In the genomic region with DNA sequence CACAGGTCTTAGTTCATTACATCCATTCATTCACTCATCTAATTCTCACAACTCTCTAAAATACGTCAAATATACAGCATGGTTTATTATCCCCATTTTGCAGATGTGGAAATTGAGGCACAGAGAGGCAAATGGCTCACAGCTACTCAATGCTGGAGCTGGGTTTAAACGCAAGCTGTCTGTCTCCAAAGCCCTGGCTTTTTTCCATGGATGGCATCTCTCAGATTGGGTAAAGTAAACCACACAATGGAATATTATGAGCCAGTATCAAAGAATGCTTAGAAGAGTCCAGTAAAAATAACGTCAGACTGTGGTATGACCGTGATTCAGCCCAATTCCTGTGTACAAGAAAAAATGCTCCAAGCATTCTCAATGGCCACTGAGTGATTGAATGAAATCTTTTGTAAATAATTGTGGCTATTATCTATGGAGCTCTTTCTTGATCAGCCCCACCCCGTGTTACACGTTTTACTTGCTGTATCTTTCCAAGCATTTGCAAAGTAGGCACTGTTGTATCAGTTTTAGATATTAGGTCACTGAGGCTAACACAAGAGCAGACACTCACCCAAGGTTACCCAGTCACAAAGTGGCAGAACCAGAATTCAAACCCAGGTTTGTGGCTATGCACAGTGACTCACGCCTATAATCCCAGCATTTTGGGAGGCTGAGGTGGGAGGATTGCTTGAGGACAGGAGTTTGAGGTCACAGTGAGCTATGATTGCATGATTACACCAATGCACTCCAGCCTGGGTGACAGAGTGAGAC, we compare ENCODE assay signal across 13 cellular contexts. TPM values are rescaled to one million over a fixed set of nuclear protein-coding genes. Genes with fewer than 3 reads are reported as not detected.
DNase-seq lines count a peak whose midpoint lies in the region; ATAC-seq and TF ChIP-seq lines count a peak whose summit lies in the region.
"Had no signal": no experiment of that assay in that cellular context is flagged by ENCODE, and none has a peak within 500 bp of the region (broad histone marks: within the 10 kb centered on the region; RNA-seq: fewer than 3 reads in every experiment).

No MANE protein-coding gene starts in this region.

- intact Hi-C loops in esophagus muscularis mucosa (cut with DNase I) = no loop called here

- WGBS in endodermal cell (ENCODE audit: insufficient coverage in 1 of 2, insufficient read length in 1 of 2), 2 experiments = 77 to 88% methylated on average over 6 to 7 of the region's 7 CpGs
- 68% methylated on average over 7 of the region's 7 CpGs for WGBS in esophagus muscularis mucosa
- WGBS in gastroesophageal sphincter (ENCODE audit: low coverage in 1 of 2), 2 donors = 52% methylated on average over 6 to 7 of the region's 7 CpGs

- H3K27ac ChIP-seq in layer of hippocampus (ENCODE audit: low read depth, low read length) (peak overlapping the region; percentile 77), endodermal cell (ENCODE audit: low read depth, low read length) (no peak overlapping the region), esophagus muscularis mucosa (replicated peaks in 1 of 4) (no peak overlapping the region), gastroesophageal sphincter (no peak overlapping the region)
- H3K27ac ChIP-seq: C4-2B, uterus had no signal

- H3K27ac Mint-ChIP-seq in endodermal cell = no peak overlapping the region
- H3K27ac Mint-ChIP-seq: naive B cell had no signal

- H3K36me3 ChIP-seq in endodermal cell (ENCODE audit: control insufficient read depth, insufficient read depth, low read length) (no peaks in the 10 kb centered on the region), esophagus muscularis mucosa (no peaks in the 10 kb centered on the region), gastroesophageal sphincter (no peaks in the 10 kb centered on the region)
- H3K36me3 ChIP-seq: uterus had no signal

- TF ChIP-seq EP300 in esophagus muscularis mucosa (IDR thresholded peaks at IDR 0.05) (no peak), gastroesophageal sphincter (IDR thresholded peaks at IDR 0.05) (no peak)

- H3K4me1 Mint-ChIP-seq in endodermal cell = no peaks in the 10 kb centered on the region

- H3K9me3 ChIP-seq in endodermal cell (ENCODE audit: control insufficient read depth, low read length) = no peaks in the 10 kb centered on the region
- no peaks in the 10 kb centered on the region for H3K9me3 ChIP-seq in esophagus muscularis mucosa
- no peaks in the 10 kb centered on the region for H3K9me3 ChIP-seq in gastroesophageal sphincter
- H3K9me3 ChIP-seq: uterus had no signal

- no peaks in the 10 kb centered on the region for H3K9me3 Mint-ChIP-seq in endodermal cell
- H3K9me3 Mint-ChIP-seq: naive B cell had no signal

- H3K4me1 ChIP-seq in endodermal cell (ENCODE audit: control insufficient read depth, insufficient read depth, low read length) = no peaks in the 10 kb centered on the region
- H3K4me1 ChIP-seq in esophagus muscularis mucosa = peaks cover 5 to 10% (median 7%) of the 10 kb centered on the region in 4 donors
- H3K4me1 ChIP-seq in gastroesophageal sphincter = peaks cover 0 to 4% (median 0%) of the 10 kb centered on the region in 3 donors

- no peak for TF ChIP-seq POLR2A in esophagus muscularis mucosa (IDR thresholded peaks at IDR 0.05; ENCODE audit: low read depth)
- no peak for TF ChIP-seq POLR2A in gastroesophageal sphincter (IDR thresholded peaks at IDR 0.05)

- ATAC-seq in gastroesophageal sphincter = no peak

- DNase-seq in AG08395 (ENCODE audit: low spot score) (peak; percentile 92), M059J (ENCODE audit: low read depth) (peak; percentile 100), choroid plexus epithelial cell (ENCODE audit: low read depth) (peak; percentile 90), endodermal cell (no peak), esophagus muscularis mucosa (ENCODE audit: extremely low spot score) (no peak), germinal center (ENCODE audit: low spot score) (no peak)
- DNase-seq: erythroblast, naive B cell, NCI-H2227 treated with DMSO at 0.1 percent for 48 hours, uterus had no signal

- TF ChIP-seq CTCF in choroid plexus epithelial cell (conservative IDR thresholded peaks at IDR 0.05; ENCODE audit: low read depth, low read length) (no peak), endodermal cell (conservative IDR thresholded peaks at IDR 0.05) (no peak), esophagus muscularis mucosa (IDR thresholded peaks at IDR 0.05) (no peak), gastroesophageal sphincter (IDR thresholded peaks at IDR 0.05) (no peak)

- H3K27me3 Mint-ChIP-seq in endodermal cell (ENCODE audit: insufficient read depth) = peaks cover 35% of the 10 kb centered on the region

- H3K27me3 ChIP-seq in layer of hippocampus (ENCODE audit: control insufficient read depth, insufficient read depth, low read length) (no peaks in the 10 kb centered on the region), endodermal cell (ENCODE audit: control insufficient read depth, insufficient read depth, low read length, poor library complexity, severe bottlenecking) (peaks cover 22% of the 10 kb centered on the region), esophagus muscularis mucosa (peaks cover 0 to 83% (median 10%) of the 10 kb centered on the region in 4 donors), gastroesophageal sphincter (peaks cover 92% of the 10 kb centered on the region)

- H3K4me3 ChIP-seq in choroid plexus epithelial cell (ENCODE audit: low read depth, low read length) (no peak overlapping the region), endodermal cell (ENCODE audit: low read length) (no peak overlapping the region), esophagus muscularis mucosa (no peak overlapping the region), gastroesophageal sphincter (no peak overlapping the region)
- H3K4me3 ChIP-seq: uterus had no signal

- H3K36me3 Mint-ChIP-seq in endodermal cell (ENCODE audit: low read depth) = no peaks in the 10 kb centered on the region

- H3K9ac ChIP-seq in endodermal cell (ENCODE audit: extremely low read depth, low read length, poor library complexity, severe bottlenecking) = no peak overlapping the region

- no peak overlapping the region for H3K4me3 Mint-ChIP-seq in endodermal cell
- H3K4me3 Mint-ChIP-seq: naive B cell had no signal

RNA-seq across cellular contexts. Expression of gene ACP7, which starts 5.5 kb away (rescaled TPM):
- total RNA-seq in M059J (2014; rRNA removed; shearing (Covaris generic)) = 0.89 and 1.7 TPM in 2 replicates
- total RNA-seq in endodermal cell = under 1 TPM in 1 of 2 donors, not detected in 1; 0.29 TPM
- not detected for polyA plus RNA-seq in endodermal cell (2013, experiment 1 of 2)
- polyA plus RNA-seq in endodermal cell (2013, experiment 2 of 2) = not detected
- not detected for total RNA-seq in esophagus muscularis mucosa
- under 1 TPM in 1 of 4 donors, not detected in 3; 0.08 TPM for total RNA-seq in gastroesophageal sphincter

RNA-seq across cellular contexts. Expression of gene FBXO27, which starts 46.3 kb away (rescaled TPM):
- 6.7 and 10.6 TPM in 2 replicates for total RNA-seq in M059J (2014; rRNA removed; shearing (Covaris generic))
- 10 to 100 TPM; 12.5 to 21.6 TPM for total RNA-seq in endodermal cell
- polyA plus RNA-seq in endodermal cell (2013, experiment 1 of 2) = 4.2 TPM
- 2.2 TPM for polyA plus RNA-seq in endodermal cell (2013, experiment 2 of 2)
- total RNA-seq in esophagus muscularis mucosa = 10 to 100 TPM in 2 of 4 donors, 1 to 10 TPM in 1, under 1 TPM in 1; 0.83 to 14.1 (median 7.6) TPM
- 1 to 10 TPM; 3.0 to 9.7 (median 3.8) TPM for total RNA-seq in gastroesophageal sphincter

RNA-seq across cellular contexts. Expression of gene PAK4, which starts 47.0 kb away (rescaled TPM):
- 6.1 and 10.9 TPM in 2 replicates for total RNA-seq in M059J (2014; rRNA removed; shearing (Covaris generic))
- total RNA-seq in endodermal cell = 10 to 100 TPM; 63.9 to 68.1 TPM
- polyA plus RNA-seq in endodermal cell (2013, experiment 1 of 2) = 59.4 TPM
- polyA plus RNA-seq in endodermal cell (2013, experiment 2 of 2) = 56.1 TPM
- total RNA-seq in esophagus muscularis mucosa = 10 to 100 TPM in 2 of 4 donors, 1 to 10 TPM in 2; 8.3 to 18.4 (median 11.0) TPM
- total RNA-seq in gastroesophageal sphincter = 10 to 100 TPM in 1 of 4 donors, 1 to 10 TPM in 3; 6.1 to 16.3 (median 7.5) TPM

Comparison
In these comparisons a context has a peak if more than half of its experiments do, and no peak if none do; other contexts are left out.
1. DNase-seq: peak in AG08395 (single experiment), M059J (single experiment) and choroid plexus epithelial cell (single experiment); none in endodermal cell (single experiment), esophagus muscularis mucosa (single experiment) and germinal center (single experiment).